In genomic region chr3:29516164-29516563, GRCh38 we compare ENCODE assay signal across 16 cellular contexts.
"Had no signal": no experiment of that assay in that cellular context is flagged by ENCODE, and none has a peak within 500 bp of the region (broad histone marks: within the 10 kb centered on the region; RNA-seq: fewer than 3 reads in every experiment).

No MANE protein-coding gene starts in this region.

- H3K4me1 Mint-ChIP-seq: activated naive CD4-positive, alpha-beta T cell treated with anti-CD3 and anti-CD28 coated beads, Interleukin-2, amount 10 ng/mL, durations not matched to agents 7 days and 5 days had no signal

- DNase-seq: activated CD4-positive, alpha-beta T cell treated with anti-CD3 and anti-CD28 coated beads for 1 hour; activated CD8-positive, alpha-beta memory T cell treated with anti-CD3 and anti-CD28 coated beads for 24 hours; activated CD8-positive, alpha-beta memory T cell treated with anti-CD3 and anti-CD28 coated beads, Interleukin-2, amount 50 U/mL, for 48 hours; activated effector memory CD4-positive, alpha-beta T cell treated with Interleukin-2 at 50 U/mL for 16 hours; activated naive CD4-positive, alpha-beta T cell treated with anti-CD3 and anti-CD28 coated beads, Interleukin-2, amount 10 ng/mL, durations not matched to agents 7 days and 5 days; activated T-cell treated with anti-CD3 and anti-CD28 coated beads, Interleukin-2, amount 50 U/mL, for 48 hours; aorta; cerebellar nuclear complex; effector CD4-positive, alpha-beta T cell; nephron progenitor cell; occipital lobe; stimulated activated CD4-positive, alpha-beta T cell treated with anti-CD3 and anti-CD28 coated beads, Interleukin-12 subunit alpha, Interleukin-12 subunit beta, amount 100 ng/mL, for 4 hours; stimulated activated CD4-positive, alpha-beta T cell treated with anti-CD3 and anti-CD28 coated beads, Interleukin-2, amount 100 ng/mL, for 24 hours; stimulated activated naive CD4-positive, alpha-beta T cell treated with Interleukin-2 at 50 U/mL for 16 hours; thyroid gland had no signal

- H3K9me3 ChIP-seq: thyroid gland had no signal

- H3K27me3 Mint-ChIP-seq: activated naive CD4-positive, alpha-beta T cell treated with anti-CD3 and anti-CD28 coated beads, Interleukin-2, amount 10 ng/mL, durations not matched to agents 7 days and 5 days had no signal

- H3K27me3 ChIP-seq: hepatocyte, thyroid gland had no signal

- H3K36me3 Mint-ChIP-seq: activated naive CD4-positive, alpha-beta T cell treated with anti-CD3 and anti-CD28 coated beads, Interleukin-2, amount 10 ng/mL, durations not matched to agents 7 days and 5 days had no signal

- H3K4me2 ChIP-seq: hepatocyte had no signal

- H3K4me3 ChIP-seq: hepatocyte, thyroid gland had no signal

- H3K36me3 ChIP-seq: thyroid gland had no signal

- H3K9me3 Mint-ChIP-seq: activated naive CD4-positive, alpha-beta T cell treated with anti-CD3 and anti-CD28 coated beads, Interleukin-2, amount 10 ng/mL, durations not matched to agents 7 days and 5 days; nephron progenitor cell had no signal

- H3K27ac ChIP-seq: hepatocyte had no signal

- H2AFZ ChIP-seq: hepatocyte had no signal

- H3K27ac Mint-ChIP-seq: activated naive CD4-positive, alpha-beta T cell treated with anti-CD3 and anti-CD28 coated beads, Interleukin-2, amount 10 ng/mL, durations not matched to agents 7 days and 5 days; nephron progenitor cell had no signal

- H3K4me3 Mint-ChIP-seq: activated naive CD4-positive, alpha-beta T cell treated with anti-CD3 and anti-CD28 coated beads, Interleukin-2, amount 10 ng/mL, durations not matched to agents 7 days and 5 days; nephron progenitor cell had no signal
